Comparison of ENCODE assay signal across 8 cellular contexts in genomic region chr1:40978886-40979240, GRCh38. TPM values are rescaled to one million over a fixed set of nuclear protein-coding genes. Genes with fewer than 3 reads are reported as not detected.
DNase-seq lines count a peak whose midpoint lies in the region; ATAC-seq and TF ChIP-seq lines count a peak whose summit lies in the region.

No MANE protein-coding gene starts in this region.

- no peak overlapping the region for H3K27ac ChIP-seq in ectodermal cell (ENCODE audit: insufficient read depth, low read depth, low read length, poor library complexity, severe bottlenecking)

- H3K27me3 Mint-ChIP-seq in nephron (ENCODE audit: low read depth) = no peaks in the 10 kb centered on the region

- ATAC-seq in HG03097 (IDR thresholded peaks at IDR 0.05; ENCODE audit: low FRiP score, unreplicated experiment) (no peak), GM18858 (IDR thresholded peaks at IDR 0.05; ENCODE audit: unreplicated experiment) (no peak)

- H3K27ac Mint-ChIP-seq in nephron = peak overlapping the region; percentile 70 to 94 (median 94)

- H3K27me3 ChIP-seq in BJ (ENCODE audit: control insufficient read depth, insufficient read depth, low read length) (no peaks in the 10 kb centered on the region), ectodermal cell (ENCODE audit: control insufficient read depth, insufficient read depth, low read length, poor library complexity, severe bottlenecking) (no peaks in the 10 kb centered on the region)

- H3K9me3 Mint-ChIP-seq in nephron = no peaks in the 10 kb centered on the region

- H3K4me1 ChIP-seq in ectodermal cell (ENCODE audit: control insufficient read depth, insufficient read depth, low read length) = peaks cover 17% of the 10 kb centered on the region

- H3K4me3 ChIP-seq in BJ (ENCODE audit: low read depth, low read length) (peak overlapping the region; percentile 65), NB4 (ENCODE audit: low read depth, low read length) (peak overlapping the region; percentile 64), ectodermal cell (ENCODE audit: insufficient read depth, low read depth, low read length) (peak overlapping the region; percentile 49)

- CTCF ChIA-PET in BJ (lab: Yijun Ruan, JAX) = interaction anchor here (0.5 to 2.5 kb wide), 5 partner anchors 25 to 37 kb away, joined by 3 to 11 read pairs (median 5); no protein-coding TSS in a partner anchor

- peak overlapping the region; percentile 88 to 89 (median 88) for H3K4me3 Mint-ChIP-seq in nephron

- 34 to 38% methylated on average over 17 of the region's 17 CpGs for WGBS in ectodermal cell, 2 experiments

- peaks cover 1% of the 10 kb centered on the region for H3K36me3 Mint-ChIP-seq in nephron (ENCODE audit: low read depth)

- H3K36me3 ChIP-seq in BJ (ENCODE audit: control insufficient read depth, insufficient read depth, low read length) (no peaks in the 10 kb centered on the region), ectodermal cell (ENCODE audit: control insufficient read depth, insufficient read depth, low read length) (peaks cover 7% of the 10 kb centered on the region)

- no peak for TF ChIP-seq POLR2A in NB4 (IDR thresholded peaks at IDR 0.05; ENCODE audit: extremely low read depth, insufficient read length)

- peaks cover 38% of the 10 kb centered on the region for H3K4me1 Mint-ChIP-seq in nephron

- POLR2A ChIA-PET in BJ (lab: Charles Lee) = no interaction called here

- H3K9me3 ChIP-seq in ectodermal cell (ENCODE audit: control insufficient read depth, low read length) = no peaks in the 10 kb centered on the region

- no peak for TF ChIP-seq CTCF in BJ (IDR thresholded peaks at IDR 0.05; ENCODE audit: insufficient read depth, low read depth, low read length)
- no peak for TF ChIP-seq CTCF in NB4 (IDR thresholded peaks at IDR 0.05; ENCODE audit: low read depth, low read length)
- TF ChIP-seq CTCF in nephron (IDR thresholded peaks at IDR 0.05; ENCODE audit: unreplicated experiment in 3 of 3) = no peak

- no peak for DNase-seq in BJ (ENCODE audit: low read depth)
- no peak for DNase-seq in NB4 (ENCODE audit: low read depth)
- DNase-seq in GM19238 (ENCODE audit: insufficient read length, low spot score) = no peak
- no peak for DNase-seq in NCI-H2196 (lab: John Stamatoyannopoulos, UW; ENCODE audit: unreplicated experiment)

RNA-seq across cellular contexts. Expression of gene CTPS1, which starts 0.6 kb away (rescaled TPM):
- 45.1 and 53.0 TPM in 2 replicates for polyA plus RNA-seq in BJ (2011; rRNA removed)
- polyA minus RNA-seq in BJ (2011; rRNA and poly(A)+ RNA removed) = 62.3 and 68.9 TPM in 2 replicates
- 109 TPM for polyA plus RNA-seq in ectodermal cell (2013, experiment 1 of 4)
- 109 TPM for polyA plus RNA-seq in ectodermal cell (2013, experiment 2 of 4)
- polyA plus RNA-seq in ectodermal cell (2013, experiment 3 of 4) = 74.1 TPM
- polyA plus RNA-seq in ectodermal cell (2013, experiment 4 of 4) = 75.5 TPM

RNA-seq across cellular contexts. Expression of gene SLFNL1, which starts 42.7 kb away (rescaled TPM):
- polyA plus RNA-seq in BJ (2011; rRNA removed) = 0.06 and 0.10 TPM in 2 replicates
- 0.21 and 0.47 TPM in 2 replicates for polyA minus RNA-seq in BJ (2011; rRNA and poly(A)+ RNA removed)
- polyA plus RNA-seq in ectodermal cell (2013, experiment 1 of 4) = 0.09 TPM
- polyA plus RNA-seq in ectodermal cell (2013, experiment 2 of 4) = 0.04 TPM
- polyA plus RNA-seq in ectodermal cell (2013, experiment 3 of 4) = 0.05 TPM
- not detected for polyA plus RNA-seq in ectodermal cell (2013, experiment 4 of 4)
